Comparison of ENCODE assay signal across 31 cellular contexts in genomic region chr6:150102750-150103270, GRCh38. TPM values are rescaled to one million over a fixed set of nuclear protein-coding genes. Genes with fewer than 3 reads are reported as not detected.
"Had no signal": no experiment of that assay in that cellular context is flagged by ENCODE, and none has a peak within 500 bp of the region (broad histone marks: within the 10 kb centered on the region; RNA-seq: fewer than 3 reads in every experiment).

No MANE protein-coding gene starts in this region.

- H3K4me1 ChIP-seq: colonic mucosa, esophagus muscularis mucosa, esophagus squamous epithelium, foreskin keratinocyte, gastrocnemius medialis, gastroesophageal sphincter, heart left ventricle, heart right ventricle had no signal

- H3K4me3 ChIP-seq: colonic mucosa, coronary artery, dorsolateral prefrontal cortex, esophagus muscularis mucosa, esophagus squamous epithelium, gastrocnemius medialis, gastroesophageal sphincter, heart left ventricle, heart right ventricle had no signal

- H3K9me3 ChIP-seq: colonic mucosa, esophagus muscularis mucosa, esophagus squamous epithelium, gastrocnemius medialis, gastroesophageal sphincter had no signal

- ATAC-seq: effector memory CD8-positive, alpha-beta T cell; esophagus mucosa; foreskin keratinocyte; gastrocnemius medialis; gastroesophageal sphincter; heart left ventricle; heart right ventricle had no signal

- DNase-seq: colonic mucosa; cortex of kidney; dermis blood vessel endothelial cell; dorsolateral prefrontal cortex; effector CD4-positive, alpha-beta T cell; effector CD8-positive, alpha-beta T cell; effector memory CD4-positive, alpha-beta T cell; effector memory CD8-positive, alpha-beta T cell; endodermal cell; erythroblast; esophagus squamous epithelium; foreskin fibroblast; foreskin keratinocyte; foreskin melanocyte; gastrocnemius medialis; glutamatergic neuron; head of caudate nucleus; heart left ventricle; heart right ventricle had no signal

- H3K27ac ChIP-seq: colonic mucosa, coronary artery, dorsolateral prefrontal cortex, epithelial cell of prostate, esophagus muscularis mucosa, esophagus squamous epithelium, foreskin keratinocyte, gastrocnemius medialis, gastroesophageal sphincter, heart left ventricle, heart right ventricle had no signal

- FAIRE-seq: colon, endometrium, endothelial cell of umbilical vein, frontal cortex had no signal

- H3K27me3 ChIP-seq: colonic mucosa, dorsolateral prefrontal cortex, foreskin keratinocyte, gastrocnemius medialis, gastroesophageal sphincter, heart right ventricle had no signal

- H3K36me3 ChIP-seq: colonic mucosa, esophagus muscularis mucosa, esophagus squamous epithelium, gastrocnemius medialis, gastroesophageal sphincter, heart left ventricle, heart right ventricle had no signal

RNA-seq across cellular contexts. Expression of gene PPP1R14C, which starts 40.0 kb away (rescaled TPM):
- total RNA-seq: dermis blood vessel endothelial cell, dermis microvascular lymphatic vessel endothelial cell, endothelial cell of umbilical vein, fibroblast of villous mesenchyme had no signal
- polyA plus RNA-seq: endothelial cell of umbilical vein, fibroblast of lung had no signal
